8 cellular contexts compared by ENCODE assay signal in the genomic region with DNA sequence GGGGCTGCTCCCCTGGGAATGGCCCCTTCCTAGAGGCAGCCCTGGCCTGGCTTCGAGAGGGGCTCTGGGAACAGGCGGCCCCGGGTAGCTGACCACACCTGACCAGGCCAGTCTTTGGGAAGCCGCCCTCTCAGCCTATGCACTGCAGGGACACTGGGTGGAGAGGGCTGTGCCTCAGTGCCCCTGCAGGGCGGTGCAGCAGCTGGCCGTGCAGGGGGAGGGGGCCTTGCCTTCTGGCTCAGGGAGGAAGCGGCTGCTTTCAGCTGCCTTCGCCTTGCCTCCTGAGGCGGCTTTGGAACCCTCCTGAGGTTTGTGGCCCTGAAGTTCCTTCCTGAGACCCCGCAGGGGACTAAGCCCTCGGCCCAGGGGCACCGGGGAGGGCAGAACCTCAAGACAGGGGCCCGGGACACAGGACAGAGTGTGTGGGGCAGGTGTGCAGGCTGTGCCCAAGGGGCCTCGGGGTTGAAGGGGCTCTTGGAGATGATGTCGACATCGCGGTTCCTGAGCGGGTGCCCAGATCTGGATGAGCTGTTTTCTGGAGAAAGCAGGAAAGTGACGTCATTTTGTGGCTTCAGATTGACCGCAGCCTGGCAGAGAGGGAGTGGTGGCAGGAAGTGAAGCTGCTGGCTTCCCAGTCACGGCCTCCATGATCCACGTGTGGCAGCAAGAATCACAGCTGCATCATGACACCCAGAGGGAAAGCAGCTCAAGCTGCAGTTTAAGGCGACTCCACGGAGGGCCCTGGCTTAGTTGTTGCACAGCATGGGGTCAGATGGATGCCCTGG. TPM values are rescaled to one million over a fixed set of nuclear protein-coding genes. Genes with fewer than 3 reads are reported as not detected.
A peak's percentile ranks its signal among the peaks of the same experiment; 100 is the strongest.
DNase-seq lines count a peak whose midpoint lies in the region; ATAC-seq, FAIRE-seq and TF ChIP-seq lines count a peak whose summit lies in the region.

No MANE protein-coding gene starts in this region.

- H3K9me3 Mint-ChIP-seq in activated T-helper 1 cell treated with anti-CD3 and anti-CD28 coated beads, Interleukin-12 subunit alpha, Interleukin-12 subunit beta, Interleukin-2, Interleukin-4 antibody, amounts not matched to agents 30 ng/mL and 10 ng/mL and 1 ng/mL, durations not matched to agents 14 hours and 24 hours and 36 hours, result no peaks in the 10 kb centered on the region

- no peak for ATAC-seq in HG03439 (IDR thresholded peaks at IDR 0.05; ENCODE audit: unreplicated experiment)

- peaks cover 5% of the 10 kb centered on the region for H3K27me3 Mint-ChIP-seq in activated T-helper 1 cell treated with anti-CD3 and anti-CD28 coated beads, Interleukin-12 subunit alpha, Interleukin-12 subunit beta, Interleukin-2, Interleukin-4 antibody, amounts not matched to agents 30 ng/mL and 10 ng/mL and 1 ng/mL, durations not matched to agents 14 hours and 24 hours and 36 hours (ENCODE audit: insufficient read depth)

- H3K27ac Mint-ChIP-seq in activated T-helper 1 cell treated with anti-CD3 and anti-CD28 coated beads, Interleukin-12 subunit alpha, Interleukin-12 subunit beta, Interleukin-2, Interleukin-4 antibody, amounts not matched to agents 30 ng/mL and 10 ng/mL and 1 ng/mL, durations not matched to agents 14 hours and 24 hours and 36 hours, result peak overlapping the region; percentile 96

- peak; percentile 61 for FAIRE-seq in urothelium cell line (lab: Jason Lieb, UNC)

- H3K4me3 ChIP-seq in foreskin fibroblast (ENCODE audit: low read depth in 1 of 2, low read length in 2 of 2), result no peak overlapping the region

- peak overlapping the region; percentile 80 for H3K4me3 Mint-ChIP-seq in activated T-helper 1 cell treated with anti-CD3 and anti-CD28 coated beads, Interleukin-12 subunit alpha, Interleukin-12 subunit beta, Interleukin-2, Interleukin-4 antibody, amounts not matched to agents 30 ng/mL and 10 ng/mL and 1 ng/mL, durations not matched to agents 14 hours and 24 hours and 36 hours

- TF ChIP-seq CTCF in foreskin fibroblast (IDR thresholded peaks at IDR 0.05; ENCODE audit: low read depth, low read length), result no peak

- peaks cover 38% of the 10 kb centered on the region for H3K4me1 Mint-ChIP-seq in activated T-helper 1 cell treated with anti-CD3 and anti-CD28 coated beads, Interleukin-12 subunit alpha, Interleukin-12 subunit beta, Interleukin-2, Interleukin-4 antibody, amounts not matched to agents 30 ng/mL and 10 ng/mL and 1 ng/mL, durations not matched to agents 14 hours and 24 hours and 36 hours (ENCODE audit: low read depth)

- DNase-seq in EL (peak; percentile 100), RKO (ENCODE audit: low spot score) (peak; percentile 99), foreskin fibroblast (peak; percentile 99 to 100), renal cortical epithelial cell (ENCODE audit: low read depth) (peak; percentile 98), urothelium cell line (ENCODE audit: low spot score) (peak; percentile 90), NCI-H1048 (lab: John Stamatoyannopoulos, UW) (no peak)
- peak; percentile 79 for DNase-seq in activated T-helper 1 cell treated with anti-CD3 and anti-CD28 coated beads, Interleukin-12 subunit alpha, Interleukin-12 subunit beta, Interleukin-2, Interleukin-4 antibody, amounts not matched to agents 30 ng/mL and 10 ng/mL and 1 ng/mL, durations not matched to agents 14 hours and 24 hours and 36 hours (ENCODE audit: low spot score)

- H3K36me3 Mint-ChIP-seq in activated T-helper 1 cell treated with anti-CD3 and anti-CD28 coated beads, Interleukin-12 subunit alpha, Interleukin-12 subunit beta, Interleukin-2, Interleukin-4 antibody, amounts not matched to agents 30 ng/mL and 10 ng/mL and 1 ng/mL, durations not matched to agents 14 hours and 24 hours and 36 hours (ENCODE audit: low read depth), result peaks cover 3% of the 10 kb centered on the region

- intact Hi-C loops in activated T-helper 1 cell treated with anti-CD3 and anti-CD28 coated beads, Interleukin-12 subunit alpha, Interleukin-12 subunit beta, Interleukin-2, Interleukin-4 antibody, amounts not matched to agents 30 ng/mL and 10 ng/mL and 1 ng/mL, durations not matched to agents 14 hours and 24 hours and 36 hours (cut with micrococcal nuclease), result loop anchor here (1.0 kb wide), 4 partner anchors 50 to 297 kb away; partner anchors contain the start of gene MTG1

RNA-seq across cellular contexts. Expression of gene ADAM8, which starts 17.7 kb away (rescaled TPM):
- total RNA-seq in activated T-helper 1 cell treated with anti-CD3 and anti-CD28 coated beads, Interleukin-12 subunit alpha, Interleukin-12 subunit beta, Interleukin-2, Interleukin-4 antibody, amounts not matched to agents 30 ng/mL and 10 ng/mL and 1 ng/mL, durations not matched to agents 14 hours and 24 hours and 36 hours, result 133 and 138 TPM in 2 replicates
- 1.6 and 15.8 TPM in 2 replicates for total RNA-seq in renal cortical epithelial cell

RNA-seq across cellular contexts. Expression of gene VENTX, which starts 21.4 kb away (rescaled TPM):
- not detected in 2 replicates for total RNA-seq in activated T-helper 1 cell treated with anti-CD3 and anti-CD28 coated beads, Interleukin-12 subunit alpha, Interleukin-12 subunit beta, Interleukin-2, Interleukin-4 antibody, amounts not matched to agents 30 ng/mL and 10 ng/mL and 1 ng/mL, durations not matched to agents 14 hours and 24 hours and 36 hours
- total RNA-seq in renal cortical epithelial cell, result not detected in 2 replicates

RNA-seq across cellular contexts. Expression of gene UTF1, which starts 29.0 kb away (rescaled TPM):
- total RNA-seq in activated T-helper 1 cell treated with anti-CD3 and anti-CD28 coated beads, Interleukin-12 subunit alpha, Interleukin-12 subunit beta, Interleukin-2, Interleukin-4 antibody, amounts not matched to agents 30 ng/mL and 10 ng/mL and 1 ng/mL, durations not matched to agents 14 hours and 24 hours and 36 hours, result 0.17 TPM in 1 of 2 replicates, not detected in the other
- total RNA-seq in renal cortical epithelial cell, result not detected in 2 replicates

RNA-seq across cellular contexts. Expression of gene TUBGCP2, which starts 49.7 kb away (rescaled TPM):
- 57.6 and 65.0 TPM in 2 replicates for total RNA-seq in activated T-helper 1 cell treated with anti-CD3 and anti-CD28 coated beads, Interleukin-12 subunit alpha, Interleukin-12 subunit beta, Interleukin-2, Interleukin-4 antibody, amounts not matched to agents 30 ng/mL and 10 ng/mL and 1 ng/mL, durations not matched to agents 14 hours and 24 hours and 36 hours
- 76.0 and 77.1 TPM in 2 replicates for total RNA-seq in renal cortical epithelial cell

RNA-seq across cellular contexts. Expression of gene ZNF511, which starts 49.7 kb away (rescaled TPM):
- total RNA-seq in activated T-helper 1 cell treated with anti-CD3 and anti-CD28 coated beads, Interleukin-12 subunit alpha, Interleukin-12 subunit beta, Interleukin-2, Interleukin-4 antibody, amounts not matched to agents 30 ng/mL and 10 ng/mL and 1 ng/mL, durations not matched to agents 14 hours and 24 hours and 36 hours, result 69.6 and 76.3 TPM in 2 replicates
- 14.6 and 38.6 TPM in 2 replicates for total RNA-seq in renal cortical epithelial cell
